In genomic region chr19:56314584-56315075, GRCh38 we compare ENCODE assay signal across 1 cellular context.
A peak's percentile ranks its signal among the peaks of the same experiment; 100 is the strongest.
TF ChIP-seq lines count a peak whose summit lies in the region.

ZSCAN5A (minus strand) TSS chr19:56314839; CDS start chr19:56225046, 89,793 bp downstream.

TF ChIP-seq in HepG2, 621 proteins besides CTCF, POLR2A, EP300 and RAD21 (continued from another document and continues in another):
- TF ChIP-seq BRD4 (CRISPR knock-in tag; IDR thresholded peaks at IDR 0.05) (peak; percentile 9; the same call in 1 of the 2 replicates), ZNF780A (CRISPR knock-in tag; IDR thresholded peaks at IDR 0.05) (no peak), ELF3 (CRISPR knock-in tag; IDR thresholded peaks at IDR 0.05) (peak; percentile 19; the same call in 1 of the 2 replicates), CEBPG (CRISPR knock-in tag; IDR thresholded peaks at IDR 0.05) (no peak), IRF2 (CRISPR knock-in tag; IDR thresholded peaks at IDR 0.05) (no peak; the same call in 1 of the 2 replicates), FOXK2 (IDR thresholded peaks at IDR 0.05) (no peak), HES4 (CRISPR knock-in tag; IDR thresholded peaks at IDR 0.05; ENCODE audit: borderline replicate concordance) (peak; percentile 89; the same call in 1 of the 2 replicates), ZNF496 (CRISPR knock-in tag; IDR thresholded peaks at IDR 0.05; ENCODE audit: insufficient replicate concordance) (no peak), ZGPAT (CRISPR knock-in tag; IDR thresholded peaks at IDR 0.05) (0 out of 2 replicates have a peak, but pooled peaks have one; percentile 17), NCOR1 (IDR thresholded peaks at IDR 0.05; ENCODE audit: borderline replicate concordance, low read length) (peak; percentile 29; the same call in 1 of the 2 replicates), ZSCAN9 (CRISPR knock-in tag; IDR thresholded peaks at IDR 0.05; ENCODE audit: borderline replicate concordance) (no peak), ZFX (CRISPR knock-in tag; IDR thresholded peaks at IDR 0.05; ENCODE audit: low read depth) (peak; percentile 92), ARHGAP35 (CRISPR knock-in tag; IDR thresholded peaks at IDR 0.05; ENCODE audit: borderline replicate concordance) (no peak), ZNF333 (CRISPR knock-in tag; IDR thresholded peaks at IDR 0.05; ENCODE audit: borderline replicate concordance) (no peak), SKIL (CRISPR knock-in tag; IDR thresholded peaks at IDR 0.05; ENCODE audit: borderline replicate concordance) (no peak), U2AF2 (IDR thresholded peaks at IDR 0.05; ENCODE audit: low read depth, low read length) (no peak), HDAC1 (CRISPR knock-in tag; IDR thresholded peaks at IDR 0.05) (peak; percentile 60), NAIF1 (CRISPR knock-in tag; IDR thresholded peaks at IDR 0.05; ENCODE audit: borderline replicate concordance) (no peak), BRCA1 (CRISPR knock-in tag; IDR thresholded peaks at IDR 0.05) (no peak), THAP11 (CRISPR knock-in tag; IDR thresholded peaks at IDR 0.05) (peak; percentile 97), TCF7L2 (IDR thresholded peaks at IDR 0.05; ENCODE audit: low read depth, low read length) (no peak), KMT2B (CRISPR knock-in tag; IDR thresholded peaks at IDR 0.05) (0 out of 2 replicates have a peak, but pooled peaks have one; percentile 62), GLI4 (CRISPR knock-in tag; IDR thresholded peaks at IDR 0.05; ENCODE audit: borderline replicate concordance) (no peak), THRA (CRISPR knock-in tag; IDR thresholded peaks at IDR 0.05; ENCODE audit: borderline replicate concordance) (no peak; the same call in 1 of the 2 replicates), JDP2 (CRISPR knock-in tag; IDR thresholded peaks at IDR 0.05; ENCODE audit: borderline replicate concordance) (no peak), SRY (CRISPR knock-in tag; IDR thresholded peaks at IDR 0.05) (0 out of 2 replicates have a peak, but pooled peaks have one; percentile 9), ZBTB4 (CRISPR knock-in tag; IDR thresholded peaks at IDR 0.05; ENCODE audit: borderline replicate concordance) (no peak), ERF (CRISPR knock-in tag; IDR thresholded peaks at IDR 0.05) (0 out of 2 replicates have a peak, but pooled peaks have one; percentile 5), HNF4G (IDR thresholded peaks at IDR 0.05; ENCODE audit: borderline replicate concordance, low read depth, low read length) (no peak), HNF4G (CRISPR knock-in tag; IDR thresholded peaks at IDR 0.05; ENCODE audit: borderline replicate concordance, low read depth) (no peak), POLR2G (IDR thresholded peaks at IDR 0.05; ENCODE audit: low read depth, low read length) (peak; percentile 72), ZNF562 (CRISPR knock-in tag; IDR thresholded peaks at IDR 0.05; ENCODE audit: borderline replicate concordance) (no peak), SYNCRIP (IDR thresholded peaks at IDR 0.05; ENCODE audit: insufficient read depth, low read depth, low read length) (no peak), ATF7-NPFF (CRISPR knock-in tag; IDR thresholded peaks at IDR 0.05; ENCODE audit: low read depth) (0 out of 2 replicates have a peak, but pooled peaks have one; percentile 27), ZNF816 (CRISPR knock-in tag; IDR thresholded peaks at IDR 0.05; ENCODE audit: borderline replicate concordance) (no peak), NCOA1 (CRISPR knock-in tag; IDR thresholded peaks at IDR 0.05) (no peak), DPF2 (CRISPR knock-in tag; IDR thresholded peaks at IDR 0.05; ENCODE audit: borderline replicate concordance, low read depth) (no peak), USF2 (IDR thresholded peaks at IDR 0.05; ENCODE audit: low read depth, low read length) (no peak), USF2 (CRISPR knock-in tag; IDR thresholded peaks at IDR 0.05; ENCODE audit: borderline replicate concordance) (no peak), ZFP41 (CRISPR knock-in tag; IDR thresholded peaks at IDR 0.05; ENCODE audit: borderline replicate concordance) (peak; percentile 37; the same call in 1 of the 2 replicates), ZMYM2 (CRISPR knock-in tag; IDR thresholded peaks at IDR 0.05) (no peak), SMARCC2 (IDR thresholded peaks at IDR 0.05) (no peak)
- TF ChIP-seq, protein P1, sequence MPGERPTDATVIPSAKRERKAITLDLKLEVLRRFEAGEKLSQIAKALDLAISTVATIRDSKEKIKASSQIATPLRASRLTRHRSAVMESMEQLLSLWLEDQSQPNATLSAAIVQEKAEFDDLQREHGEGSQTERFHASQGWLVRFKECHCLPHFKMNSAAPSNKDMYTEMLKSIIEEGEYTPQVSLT (CRISPR knock-in tag; IDR thresholded peaks at IDR 0.05; ENCODE audit: borderline replicate concordance, low read depth), result no peak
- TF ChIP-seq, protein P2, sequence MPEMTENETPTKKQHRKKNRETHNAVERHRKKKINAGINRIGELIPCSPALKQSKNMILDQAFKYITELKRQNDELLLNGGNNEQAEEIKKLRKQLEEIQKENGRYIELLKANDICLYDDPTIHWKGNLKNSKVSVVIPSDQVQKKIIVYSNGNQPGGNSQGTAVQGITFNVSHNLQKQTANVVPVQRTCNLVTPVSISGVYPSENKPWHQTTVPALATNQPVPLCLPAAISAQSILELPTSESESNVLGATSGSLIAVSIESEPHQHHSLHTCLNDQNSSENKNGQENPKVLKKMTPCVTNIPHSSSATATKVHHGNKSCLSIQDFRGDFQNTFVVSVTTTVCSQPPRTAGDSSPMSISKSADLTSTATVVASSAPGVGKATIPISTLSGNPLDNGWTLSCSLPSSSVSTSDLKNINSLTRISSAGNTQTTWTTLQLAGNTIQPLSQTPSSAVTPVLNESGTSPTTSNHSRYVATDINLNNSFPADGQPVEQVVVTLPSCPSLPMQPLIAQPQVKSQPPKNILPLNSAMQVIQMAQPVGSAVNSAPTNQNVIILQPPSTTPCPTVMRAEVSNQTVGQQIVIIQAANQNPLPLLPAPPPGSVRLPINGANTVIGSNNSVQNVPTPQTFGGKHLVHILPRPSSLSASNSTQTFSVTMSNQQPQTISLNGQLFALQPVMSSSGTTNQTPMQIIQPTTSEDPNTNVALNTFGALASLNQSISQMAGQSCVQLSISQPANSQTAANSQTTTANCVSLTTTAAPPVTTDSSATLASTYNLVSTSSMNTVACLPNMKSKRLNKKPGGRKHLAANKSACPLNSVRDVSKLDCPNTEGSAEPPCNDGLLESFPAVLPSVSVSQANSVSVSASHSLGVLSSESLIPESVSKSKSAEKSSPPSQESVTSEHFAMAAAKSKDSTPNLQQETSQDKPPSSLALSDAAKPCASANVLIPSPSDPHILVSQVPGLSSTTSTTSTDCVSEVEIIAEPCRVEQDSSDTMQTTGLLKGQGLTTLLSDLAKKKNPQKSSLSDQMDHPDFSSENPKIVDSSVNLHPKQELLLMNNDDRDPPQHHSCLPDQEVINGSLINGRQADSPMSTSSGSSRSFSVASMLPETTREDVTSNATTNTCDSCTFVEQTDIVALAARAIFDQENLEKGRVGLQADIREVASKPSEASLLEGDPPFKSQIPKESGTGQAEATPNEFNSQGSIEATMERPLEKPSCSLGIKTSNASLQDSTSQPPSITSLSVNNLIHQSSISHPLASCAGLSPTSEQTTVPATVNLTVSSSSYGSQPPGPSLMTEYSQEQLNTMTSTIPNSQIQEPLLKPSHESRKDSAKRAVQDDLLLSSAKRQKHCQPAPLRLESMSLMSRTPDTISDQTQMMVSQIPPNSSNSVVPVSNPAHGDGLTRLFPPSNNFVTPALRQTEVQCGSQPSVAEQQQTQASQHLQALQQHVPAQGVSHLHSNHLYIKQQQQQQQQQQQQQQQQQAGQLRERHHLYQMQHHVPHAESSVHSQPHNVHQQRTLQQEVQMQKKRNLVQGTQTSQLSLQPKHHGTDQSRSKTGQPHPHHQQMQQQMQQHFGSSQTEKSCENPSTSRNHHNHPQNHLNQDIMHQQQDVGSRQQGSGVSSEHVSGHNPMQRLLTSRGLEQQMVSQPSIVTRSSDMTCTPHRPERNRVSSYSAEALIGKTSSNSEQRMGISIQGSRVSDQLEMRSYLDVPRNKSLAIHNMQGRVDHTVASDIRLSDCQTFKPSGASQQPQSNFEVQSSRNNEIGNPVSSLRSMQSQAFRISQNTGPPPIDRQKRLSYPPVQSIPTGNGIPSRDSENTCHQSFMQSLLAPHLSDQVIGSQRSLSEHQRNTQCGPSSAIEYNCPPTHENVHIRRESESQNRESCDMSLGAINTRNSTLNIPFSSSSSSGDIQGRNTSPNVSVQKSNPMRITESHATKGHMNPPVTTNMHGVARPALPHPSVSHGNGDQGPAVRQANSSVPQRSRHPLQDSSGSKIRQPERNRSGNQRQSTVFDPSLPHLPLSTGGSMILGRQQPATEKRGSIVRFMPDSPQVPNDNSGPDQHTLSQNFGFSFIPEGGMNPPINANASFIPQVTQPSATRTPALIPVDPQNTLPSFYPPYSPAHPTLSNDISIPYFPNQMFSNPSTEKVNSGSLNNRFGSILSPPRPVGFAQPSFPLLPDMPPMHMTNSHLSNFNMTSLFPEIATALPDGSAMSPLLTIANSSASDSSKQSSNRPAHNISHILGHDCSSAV (CRISPR knock-in tag; IDR thresholded peaks at IDR 0.05; ENCODE audit: borderline replicate concordance), result no peak
- TF ChIP-seq, protein P3, sequence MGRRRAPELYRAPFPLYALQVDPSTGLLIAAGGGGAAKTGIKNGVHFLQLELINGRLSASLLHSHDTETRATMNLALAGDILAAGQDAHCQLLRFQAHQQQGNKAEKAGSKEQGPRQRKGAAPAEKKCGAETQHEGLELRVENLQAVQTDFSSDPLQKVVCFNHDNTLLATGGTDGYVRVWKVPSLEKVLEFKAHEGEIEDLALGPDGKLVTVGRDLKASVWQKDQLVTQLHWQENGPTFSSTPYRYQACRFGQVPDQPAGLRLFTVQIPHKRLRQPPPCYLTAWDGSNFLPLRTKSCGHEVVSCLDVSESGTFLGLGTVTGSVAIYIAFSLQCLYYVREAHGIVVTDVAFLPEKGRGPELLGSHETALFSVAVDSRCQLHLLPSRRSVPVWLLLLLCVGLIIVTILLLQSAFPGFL (CRISPR knock-in tag; IDR thresholded peaks at IDR 0.05), result no peak
